Comparison of ENCODE assay signal across 19 cellular contexts in genomic region chr2:127448526-127448925, GRCh38. TPM values are rescaled to one million over a fixed set of nuclear protein-coding genes. Genes with fewer than 3 reads are reported as not detected.
DNase-seq lines count a peak whose midpoint lies in the region; ATAC-seq and TF ChIP-seq lines count a peak whose summit lies in the region.
"Had no signal": no experiment of that assay in that cellular context is flagged by ENCODE, and none has a peak within 500 bp of the region (broad histone marks: within the 10 kb centered on the region; RNA-seq: fewer than 3 reads in every experiment).

No MANE protein-coding gene starts in this region.

- no peak for TF ChIP-seq CTCF in colonic mucosa (IDR thresholded peaks at IDR 0.05)

- H3K9me3 Mint-ChIP-seq in activated T-cell treated with anti-CD3 and anti-CD28 coated beads, Interleukin-2, amount 50 U/mL, for 72 hours = peaks cover 10% of the 10 kb centered on the region in 2 donors

- no peak overlapping the region for H3K4me3 Mint-ChIP-seq in activated T-cell treated with anti-CD3 and anti-CD28 coated beads, Interleukin-2, amount 50 U/mL, for 72 hours

- H3K4me1 ChIP-seq in SJSA1 (replicated peaks) (peaks cover 43% of the 10 kb centered on the region), colonic mucosa (no peaks in the 10 kb centered on the region)
- H3K4me1 ChIP-seq: HAP-1 had no signal

- no peak for ATAC-seq in activated T-cell treated with anti-CD3 and anti-CD28 coated beads, Interleukin-2, amount 50 U/mL, for 72 hours (replicated peaks in 1 of 2)

- H3K27ac Mint-ChIP-seq in activated T-cell treated with anti-CD3 and anti-CD28 coated beads, Interleukin-2, amount 50 U/mL, for 72 hours = no peak overlapping the region

- H3K27me3 Mint-ChIP-seq in activated T-cell treated with anti-CD3 and anti-CD28 coated beads, Interleukin-2, amount 50 U/mL, for 72 hours (ENCODE audit: low read depth) = peaks cover 30% of the 10 kb centered on the region

- H3K27me3 ChIP-seq in SJSA1 (replicated peaks) (no peaks in the 10 kb centered on the region), colonic mucosa (no peaks in the 10 kb centered on the region)

- H3K36me3 Mint-ChIP-seq in activated T-cell treated with anti-CD3 and anti-CD28 coated beads, Interleukin-2, amount 50 U/mL, for 72 hours (ENCODE audit: insufficient read depth in 2 of 2) = peaks cover 0 to 15% of the 10 kb centered on the region in 2 donors

- H3K36me3 ChIP-seq in SJSA1 (no peaks in the 10 kb centered on the region), colonic mucosa (no peaks in the 10 kb centered on the region)
- H3K36me3 ChIP-seq: HAP-1 had no signal

- H3K4me3 ChIP-seq in SJSA1 = no peak overlapping the region
- no peak overlapping the region for H3K4me3 ChIP-seq in colonic mucosa
- H3K4me3 ChIP-seq: HAP-1, PC-9 had no signal

- DNase-seq in EL = peak; percentile 22
- peak in 1 of 2 experiments; percentile 81 for DNase-seq in SJSA1 (ENCODE audit: low read depth in 1 of 2, low spot score in 2 of 2)
- DNase-seq in fibroblast of peridontal ligament (ENCODE audit: extremely low read depth) = peak; percentile 73
- DNase-seq in colonic mucosa = no peak
- no peak for DNase-seq in amniotic stem cell (lab: John Stamatoyannopoulos, UW)
- DNase-seq in activated T-cell treated with anti-CD3 and anti-CD28 coated beads, Interleukin-2, amount 50 U/mL, for 72 hours = no peak
- DNase-seq in HK-2 (ENCODE audit: unreplicated experiment) = no peak
- DNase-seq: DMS 273 treated with DMSO at 0.1 percent for 48 hours, KBM-7, NCI-H1048, NCI-H1436 treated with DMSO at 0.1 percent for 48 hours, NCI-H2029 treated with DMSO at 0.1 percent for 48 hours, NCI-H774, PC-9, SW 1271 had no signal

- H3K4me1 Mint-ChIP-seq in activated T-cell treated with anti-CD3 and anti-CD28 coated beads, Interleukin-2, amount 50 U/mL, for 72 hours (ENCODE audit: low read depth) = peaks cover 6% of the 10 kb centered on the region

- H3K9ac ChIP-seq in colonic mucosa (ENCODE audit: low read depth in 2 of 2, low read length in 2 of 2) = no peak overlapping the region

- no peaks in the 10 kb centered on the region for H3K9me3 ChIP-seq in SJSA1 (replicated peaks)
- no peaks in the 10 kb centered on the region for H3K9me3 ChIP-seq in colonic mucosa

- intact Hi-C loops in colonic mucosa (cut with DNase I) = no loop called here

- peak overlapping the region; percentile 64 for H3K27ac ChIP-seq in SJSA1
- no peak overlapping the region for H3K27ac ChIP-seq in colonic mucosa
- H3K27ac ChIP-seq: C4-2B, PC-9 had no signal

RNA-seq across cellular contexts. Expression of gene PROC, which starts 30.3 kb away (rescaled TPM):
- 0.63 TPM in 1 of 2 replicates, not detected in the other for total RNA-seq in SJSA1 (2014; rRNA removed; shearing (Covaris generic))
- 1 to 10 TPM in 1 of 2 donors, under 1 TPM in 1; 0.96 to 3.4 TPM for total RNA-seq in colonic mucosa
- under 1 TPM in 1 of 2 donors, not detected in 1; 0.42 TPM for total RNA-seq in activated T-cell treated with anti-CD3 and anti-CD28 coated beads, Interleukin-2, amount 50 U/mL, for 72 hours
- total RNA-seq: MCF 10A, SK-MEL-5 had no signal

Comparison
In these comparisons a context has a peak if more than half of its experiments do, and no peak if none do; other contexts are left out.
1. DNase-seq: peak in EL (single experiment) and fibroblast of peridontal ligament (single experiment); none in colonic mucosa (single experiment), amniotic stem cell (single experiment), activated T-cell treated with anti-CD3 and anti-CD28 coated beads, Interleukin-2, amount 50 U/mL, for 72 hours (0 of 2) and HK-2 (single experiment).